ENCODE assay signal across 1 cellular context in the genomic region with DNA sequence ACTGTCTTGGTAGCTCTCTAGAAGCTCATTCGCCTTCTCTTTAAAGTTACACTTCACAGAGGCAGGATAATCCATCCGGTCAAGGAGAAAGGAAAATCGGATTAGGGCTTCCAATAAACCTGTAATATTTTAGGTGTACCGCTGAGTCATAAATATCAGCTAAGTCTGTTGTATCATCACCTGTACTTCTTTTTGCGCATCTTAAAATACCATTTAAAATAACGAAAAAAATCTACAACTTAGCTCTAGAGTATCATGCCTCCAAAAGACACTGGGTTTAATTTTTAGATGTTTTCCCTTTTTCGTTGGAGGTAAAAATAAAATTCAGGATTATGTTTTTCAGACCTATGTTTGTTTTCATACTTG.
TF ChIP-seq lines count a peak whose summit lies in the region.

No MANE protein-coding gene starts in this region.

TF ChIP-seq in HepG2, 621 proteins besides CTCF, POLR2A, EP300 and RAD21:
- no peak for TF ChIP-seq ZNF619 (CRISPR knock-in tag; IDR thresholded peaks at IDR 0.05)
- TF ChIP-seq, protein P1, sequence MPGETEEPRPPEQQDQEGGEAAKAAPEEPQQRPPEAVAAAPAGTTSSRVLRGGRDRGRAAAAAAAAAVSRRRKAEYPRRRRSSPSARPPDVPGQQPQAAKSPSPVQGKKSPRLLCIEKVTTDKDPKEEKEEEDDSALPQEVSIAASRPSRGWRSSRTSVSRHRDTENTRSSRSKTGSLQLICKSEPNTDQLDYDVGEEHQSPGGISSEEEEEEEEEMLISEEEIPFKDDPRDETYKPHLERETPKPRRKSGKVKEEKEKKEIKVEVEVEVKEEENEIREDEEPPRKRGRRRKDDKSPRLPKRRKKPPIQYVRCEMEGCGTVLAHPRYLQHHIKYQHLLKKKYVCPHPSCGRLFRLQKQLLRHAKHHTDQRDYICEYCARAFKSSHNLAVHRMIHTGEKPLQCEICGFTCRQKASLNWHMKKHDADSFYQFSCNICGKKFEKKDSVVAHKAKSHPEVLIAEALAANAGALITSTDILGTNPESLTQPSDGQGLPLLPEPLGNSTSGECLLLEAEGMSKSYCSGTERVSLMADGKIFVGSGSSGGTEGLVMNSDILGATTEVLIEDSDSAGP (CRISPR knock-in tag; IDR thresholded peaks at IDR 0.05; ENCODE audit: borderline replicate concordance), result 0 out of 2 replicates have a peak, but pooled peaks have one; percentile 8
TF ChIP-seq in HepG2: peak in this region for 1.
